In genomic region chr14:106493962-106494823, GRCh38 we compare ENCODE assay signal across 17 cellular contexts.
A peak's percentile ranks its signal among the peaks of the same experiment; 100 is the strongest.
DNase-seq lines count a peak whose midpoint lies in the region; ATAC-seq and TF ChIP-seq lines count a peak whose summit lies in the region.
"Had no signal": no experiment of that assay in that cellular context is flagged by ENCODE, and none has a peak within 500 bp of the region (broad histone marks: within the 10 kb centered on the region; RNA-seq: fewer than 3 reads in every experiment).

No MANE protein-coding gene starts in this region.

- H3K4me3 ChIP-seq in Karpas-422 (ENCODE audit: low read length) (peak overlapping the region; percentile 40; the same call in 1 of the 2 replicates), trophoblast cell (ENCODE audit: low read depth, low read length) (no peak overlapping the region)
- H3K4me3 ChIP-seq: SJCRH30, tibial artery had no signal

- H3K4me1 Mint-ChIP-seq in activated naive CD8-positive, alpha-beta T cell treated with anti-CD3 and anti-CD28 coated beads for 36 hours = peaks cover 17% of the 10 kb centered on the region
- H3K4me1 Mint-ChIP-seq in glutamatergic neuron (ENCODE audit: low read depth, unreplicated experiment) = no peaks in the 10 kb centered on the region

- H3K23ac ChIP-seq in trophoblast cell (ENCODE audit: low read length) = no peak overlapping the region

- H4K20me1 ChIP-seq in Karpas-422 (ENCODE audit: insufficient read depth, low read depth, low read length) = no peaks in the 10 kb centered on the region

- peak overlapping the region; percentile 69 for H3K4me3 Mint-ChIP-seq in activated naive CD8-positive, alpha-beta T cell treated with anti-CD3 and anti-CD28 coated beads for 36 hours
- H3K4me3 Mint-ChIP-seq in glutamatergic neuron (ENCODE audit: unreplicated experiment) = no peak overlapping the region

- H3K36me3 Mint-ChIP-seq in activated naive CD8-positive, alpha-beta T cell treated with anti-CD3 and anti-CD28 coated beads for 36 hours = no peaks in the 10 kb centered on the region
- H3K36me3 Mint-ChIP-seq in glutamatergic neuron (ENCODE audit: unreplicated experiment) = no peaks in the 10 kb centered on the region

- no peak overlapping the region for H3K14ac ChIP-seq in trophoblast cell (ENCODE audit: low read length)

- no peak overlapping the region for H2BK5ac ChIP-seq in trophoblast cell (ENCODE audit: low read depth, low read length, poor library complexity)

- H3K9ac ChIP-seq in Karpas-422 (ENCODE audit: low read length) (no peak overlapping the region), trophoblast cell (ENCODE audit: low read length) (peak overlapping the region; percentile 72)

- H3K4ac ChIP-seq in trophoblast cell (ENCODE audit: low read depth, low read length) = no peak overlapping the region

- H3K4me2 ChIP-seq in Karpas-422 (ENCODE audit: low read depth, low read length, poor library complexity, severe bottlenecking) (peak overlapping the region; percentile 61), trophoblast cell (ENCODE audit: low read length) (no peak overlapping the region)

- H3K4me1 ChIP-seq in Karpas-422 (ENCODE audit: low read length) (peaks cover 8% of the 10 kb centered on the region), trophoblast cell (ENCODE audit: control insufficient read depth in 1 of 2, insufficient read depth in 2 of 2, low read length in 2 of 2) (no peaks in the 10 kb centered on the region)
- H3K4me1 ChIP-seq: Caco-2, SJCRH30, tibial artery had no signal

- no peak overlapping the region for H3K18ac ChIP-seq in trophoblast cell (ENCODE audit: low read length)

- H2AK5ac ChIP-seq in trophoblast cell (ENCODE audit: low read length) = no peak overlapping the region

- no peak overlapping the region for H3K27ac Mint-ChIP-seq in activated naive CD8-positive, alpha-beta T cell treated with anti-CD3 and anti-CD28 coated beads for 36 hours
- H3K27ac Mint-ChIP-seq in glutamatergic neuron (ENCODE audit: unreplicated experiment) = no peak overlapping the region

- no peaks in the 10 kb centered on the region for H3K9me2 ChIP-seq in Karpas-422 (replicated peaks; ENCODE audit: insufficient read depth, low read length)

- H4K12ac ChIP-seq in trophoblast cell (ENCODE audit: low read depth, low read length) = no peak overlapping the region

- TF ChIP-seq CTCF in glutamatergic neuron (IDR thresholded peaks at IDR 0.05; ENCODE audit: partially characterized antibody, unreplicated experiment) = no peak

- H3K36me3 ChIP-seq in Karpas-422 (ENCODE audit: insufficient read depth, low read length) (no peaks in the 10 kb centered on the region), trophoblast cell (ENCODE audit: control insufficient read depth in 1 of 2, insufficient read depth in 2 of 2, low read length in 2 of 2) (no peaks in the 10 kb centered on the region)
- H3K36me3 ChIP-seq: SJCRH30, tibial artery had no signal

- no peak overlapping the region for H2BK12ac ChIP-seq in trophoblast cell (ENCODE audit: low read length)

- H4K8ac ChIP-seq in trophoblast cell (ENCODE audit: low read depth, low read length) = no peak overlapping the region

- ATAC-seq in GM21619 (IDR thresholded peaks at IDR 0.05; ENCODE audit: unreplicated experiment) = no peak

- no peaks in the 10 kb centered on the region for H3K27me3 ChIP-seq in Karpas-422 (ENCODE audit: low read length)
- no peaks in the 10 kb centered on the region for H3K27me3 ChIP-seq in trophoblast cell (ENCODE audit: insufficient read depth, low read length)
- H3K27me3 ChIP-seq: SJCRH30, tibial artery had no signal

- no peaks in the 10 kb centered on the region for H3K79me1 ChIP-seq in trophoblast cell (ENCODE audit: low read length)

- H3K9me3 Mint-ChIP-seq in activated naive CD8-positive, alpha-beta T cell treated with anti-CD3 and anti-CD28 coated beads for 36 hours = peaks cover 2% of the 10 kb centered on the region
- H3K9me3 Mint-ChIP-seq in glutamatergic neuron (ENCODE audit: unreplicated experiment) = peaks cover 17% of the 10 kb centered on the region

- no peaks in the 10 kb centered on the region for H3K9me3 ChIP-seq in Karpas-422 (ENCODE audit: low read length)
- peaks cover 31% of the 10 kb centered on the region for H3K9me3 ChIP-seq in trophoblast cell (ENCODE audit: insufficient read depth, low read depth, low read length)
- H3K9me3 ChIP-seq: Caco-2, SJCRH30, tibial artery had no signal

- WGBS in trophoblast cell (ENCODE audit: extremely low coverage, insufficient coverage, insufficient read length) = no CpG with 5 or more reads among the region's 3 CpGs

- H3K27ac ChIP-seq in Karpas-422 (ENCODE audit: low read length) = no peak overlapping the region
- no peak overlapping the region for H3K27ac ChIP-seq in trophoblast cell (ENCODE audit: low read depth, low read length)
- H3K27ac ChIP-seq: 22Rv1, SJCRH30, tibial artery had no signal

- H2AFZ ChIP-seq in Karpas-422 (ENCODE audit: low read length) (no peak overlapping the region), trophoblast cell (ENCODE audit: insufficient read depth, low read length, poor library complexity) (no peak overlapping the region)

- H2BK120ac ChIP-seq in trophoblast cell (ENCODE audit: insufficient read depth, low read length, poor library complexity) = no peak overlapping the region

- no peaks in the 10 kb centered on the region for H3K79me2 ChIP-seq in Karpas-422 (ENCODE audit: low read length)
- H3K79me2 ChIP-seq in trophoblast cell (ENCODE audit: control insufficient read depth, insufficient read depth, low read length, poor library complexity) = no peaks in the 10 kb centered on the region

- H3K27me3 Mint-ChIP-seq in activated naive CD8-positive, alpha-beta T cell treated with anti-CD3 and anti-CD28 coated beads for 36 hours = no peaks in the 10 kb centered on the region
- peaks cover 3% of the 10 kb centered on the region for H3K27me3 Mint-ChIP-seq in glutamatergic neuron (ENCODE audit: unreplicated experiment)

- DNase-seq in NOMO-1 treated with DMSO at 0.1 percent for 48 hours (lab: John Stamatoyannopoulos, UW; ENCODE audit: unreplicated experiment) = peak; percentile 12
- no peak for DNase-seq in NOMO-1 treated with dmso at 0.1 percent for 144 hours (lab: John Stamatoyannopoulos, UW; ENCODE audit: unreplicated experiment)
- DNase-seq in Karpas-422 = no peak
- DNase-seq in activated naive CD8-positive, alpha-beta T cell treated with anti-CD3 and anti-CD28 coated beads for 36 hours = no peak
- DNase-seq in trophoblast cell = no peak
- no peak for DNase-seq in glutamatergic neuron
- no peak for DNase-seq in hepatic stellate cell (ENCODE audit: low spot score)
- DNase-seq: activated CD8-positive, alpha-beta memory T cell treated with anti-CD3 and anti-CD28 coated beads, Interleukin-2, amount 50 U/mL, for 48 hours; Caco-2; hypothalamus; MV-4-11; NK-92 treated with Interleukin-12 subunit alpha and Interleukin-12 subunit beta, amount 100 ng/mL, for 24 hours; SJCRH30; stimulated activated CD4-positive, alpha-beta T cell treated with anti-CD3 and anti-CD28 coated beads, Interleukin-15, amount 100 ng/mL, for 24 hours; tibial artery had no signal

- no peak overlapping the region for H4K91ac ChIP-seq in trophoblast cell (ENCODE audit: low read depth, low read length)
